ENCODE assay signal across 8 cellular contexts in genomic region chr20:37907677-37908397, GRCh38. TPM values are rescaled to one million over a fixed set of nuclear protein-coding genes. Genes with fewer than 3 reads are reported as not detected.
DNase-seq lines count a peak whose midpoint lies in the region; ATAC-seq and TF ChIP-seq lines count a peak whose summit lies in the region.

No MANE protein-coding gene starts in this region.

- in situ Hi-C loops in GM13977 (cut with MboI; ENCODE audit: low pct_unique_long_range_greater_than_20kb, low sequenced_read_pairs, unreplicated experiment), result no loop called here

- TF ChIP-seq CTCF in choroid plexus epithelial cell (conservative IDR thresholded peaks at IDR 0.05; ENCODE audit: low read depth, low read length) (no peak), osteocyte (IDR thresholded peaks at IDR 0.05) (no peak), right lobe of liver (IDR thresholded peaks at IDR 0.05) (no peak), GM13977 (IDR thresholded peaks at IDR 0.05; ENCODE audit: extremely low read depth, insufficient read depth, missing control alignments) (no peak)

- ATAC-seq in GM21447 (IDR thresholded peaks at IDR 0.05; ENCODE audit: unreplicated experiment) (no peak), right lobe of liver (no peak), HG03280 (IDR thresholded peaks at IDR 0.05; ENCODE audit: unreplicated experiment) (no peak)

- no peaks in the 10 kb centered on the region for H3K9me3 ChIP-seq in right lobe of liver

- H3K27me3 ChIP-seq in right lobe of liver, result no peaks in the 10 kb centered on the region

- no peak for TF ChIP-seq POLR2A in right lobe of liver (IDR thresholded peaks at IDR 0.05)

- DNase-seq in GOT3 (lab: John Stamatoyannopoulos, UW), result peak; percentile 48
- DNase-seq in NCI-H2227 treated with DMSO at 0.1 percent for 48 hours (lab: John Stamatoyannopoulos, UW), result peak; percentile 78
- DNase-seq in choroid plexus epithelial cell (ENCODE audit: low read depth), result peak; percentile 93
- peak; percentile 96 for DNase-seq in osteocyte (ENCODE audit: extremely low spot score, unreplicated experiment)
- no peak for DNase-seq in right lobe of liver
- DNase-seq in GM13977 (ENCODE audit: low spot score), result no peak

- peaks cover 65% of the 10 kb centered on the region for H3K4me1 Mint-ChIP-seq in osteocyte (ENCODE audit: unreplicated experiment)

- H3K4me3 ChIP-seq in choroid plexus epithelial cell (ENCODE audit: low read depth, low read length), result no peak overlapping the region
- H3K4me3 ChIP-seq in right lobe of liver, result no peak overlapping the region

- intact Hi-C loops in right lobe of liver (cut with DNase I), result loop anchor here in 1 of 2 donors (10.0 kb wide), 1 partner anchor 87 kb away; no protein-coding TSS in a partner anchor

- H3K36me3 Mint-ChIP-seq in osteocyte (ENCODE audit: unreplicated experiment), result no peaks in the 10 kb centered on the region

- H3K27ac ChIP-seq in right lobe of liver, result no peak overlapping the region

- H3K4me3 Mint-ChIP-seq in osteocyte (ENCODE audit: unreplicated experiment), result peak overlapping the region; percentile 8

- H3K4me1 ChIP-seq in right lobe of liver, result peaks cover 0 to 4% (median 0%) of the 10 kb centered on the region in 4 donors

- H3K36me3 ChIP-seq in right lobe of liver, result no peaks in the 10 kb centered on the region

- H3K27me3 Mint-ChIP-seq in osteocyte (ENCODE audit: unreplicated experiment), result no peaks in the 10 kb centered on the region

- peak overlapping the region; percentile 84 for H3K27ac Mint-ChIP-seq in osteocyte (ENCODE audit: unreplicated experiment)

- 70% methylated on average over 8 of the region's 16 CpGs for WGBS in right lobe of liver (ENCODE audit: insufficient coverage, low coverage, low lambda C conversion rate, missing lambda C conversion rate)

- H3K9me3 Mint-ChIP-seq in osteocyte (ENCODE audit: unreplicated experiment), result no peaks in the 10 kb centered on the region

RNA-seq across cellular contexts. Expression of gene VSTM2L, which starts 4.9 kb away (rescaled TPM):
- total RNA-seq in osteocyte (14.6 and 14.7 TPM in 2 replicates), right lobe of liver (10 to 100 TPM in 1 of 6 experiments, 1 to 10 TPM in 3, under 1 TPM in 2; 0.56 to 10.7 (median 1.8) TPM)

Comparison
In these comparisons a context has a peak if more than half of its experiments do, and no peak if none do; other contexts are left out.
1. DNase-seq: peak in GOT3 (single experiment), NCI-H2227 treated with DMSO at 0.1 percent for 48 hours (single experiment), choroid plexus epithelial cell (single experiment) and osteocyte (single experiment); none in right lobe of liver (0 of 3) and GM13977 (single experiment).